22 cellular contexts compared by ENCODE assay signal in genomic region chr16:75004460-75004859, GRCh38.
"Had no signal": no experiment of that assay in that cellular context is flagged by ENCODE, and none has a peak within 500 bp of the region (broad histone marks: within the 10 kb centered on the region; RNA-seq: fewer than 3 reads in every experiment).

No MANE protein-coding gene starts in this region.

- ATAC-seq: activated CD4-positive, alpha-beta T cell treated with anti-CD3 and anti-CD28 coated beads for 36 hours; PC-3; SK-N-SH treated with all-trans-retinoic acid at 6 μM for 48 hours had no signal

- H3K4me3 ChIP-seq: SJSA1 had no signal

- H3K9me3 ChIP-seq: SJSA1 had no signal

- H3K27ac Mint-ChIP-seq: activated CD4-positive, alpha-beta memory T cell treated with anti-CD3 and anti-CD28 coated beads, Interleukin-2, amount 10 ng/mL, durations not matched to agents 7 days and 5 days; activated CD4-positive, alpha-beta T cell treated with anti-CD3 and anti-CD28 coated beads for 36 hours; activated naive CD4-positive, alpha-beta T cell treated with anti-CD3 and anti-CD28 coated beads for 36 hours; activated naive CD8-positive, alpha-beta T cell; activated T-helper 1 cell treated with anti-CD3 and anti-CD28 coated beads, Interleukin-12 subunit alpha, Interleukin-12 subunit beta, Interleukin-2, Interleukin-4 antibody, amounts not matched to agents 30 ng/mL and 10 ng/mL and 1 ng/mL, durations not matched to agents 14 hours and 24 hours and 36 hours had no signal

- H3K27ac ChIP-seq: SJSA1 had no signal

- H3K27me3 Mint-ChIP-seq: central memory CD8-positive, alpha-beta T cell had no signal

- H3K27me3 ChIP-seq: SJSA1 had no signal

- H3K4me3 Mint-ChIP-seq: activated CD4-positive, alpha-beta memory T cell treated with anti-CD3 and anti-CD28 coated beads, Interleukin-2, amount 10 ng/mL, durations not matched to agents 7 days and 5 days; activated CD4-positive, alpha-beta T cell treated with anti-CD3 and anti-CD28 coated beads for 36 hours; activated naive CD4-positive, alpha-beta T cell treated with anti-CD3 and anti-CD28 coated beads for 36 hours; activated naive CD8-positive, alpha-beta T cell; activated T-helper 1 cell treated with anti-CD3 and anti-CD28 coated beads, Interleukin-12 subunit alpha, Interleukin-12 subunit beta, Interleukin-2, Interleukin-4 antibody, amounts not matched to agents 30 ng/mL and 10 ng/mL and 1 ng/mL, durations not matched to agents 14 hours and 24 hours and 36 hours; central memory CD8-positive, alpha-beta T cell had no signal

- H3K36me3 Mint-ChIP-seq: activated naive CD8-positive, alpha-beta T cell had no signal

- H3K9me3 Mint-ChIP-seq: activated CD4-positive, alpha-beta memory T cell treated with anti-CD3 and anti-CD28 coated beads, Interleukin-2, amount 10 ng/mL, durations not matched to agents 7 days and 5 days; activated naive CD4-positive, alpha-beta T cell treated with anti-CD3 and anti-CD28 coated beads for 36 hours; activated T-helper 1 cell treated with anti-CD3 and anti-CD28 coated beads, Interleukin-12 subunit alpha, Interleukin-12 subunit beta, Interleukin-2, Interleukin-4 antibody, amounts not matched to agents 30 ng/mL and 10 ng/mL and 1 ng/mL, durations not matched to agents 14 hours and 24 hours and 36 hours; central memory CD8-positive, alpha-beta T cell had no signal

- DNase-seq: activated CD4-positive, alpha-beta memory T cell treated with anti-CD3 and anti-CD28 coated beads, Interleukin-2, amount 10 ng/mL, durations not matched to agents 7 days and 5 days; activated CD4-positive, alpha-beta T cell treated with anti-CD3 and anti-CD28 coated beads for 36 hours; activated CD4-positive, alpha-beta T cell treated with anti-CD3 and anti-CD28 coated beads, Interleukin-2, amount 50 U/mL, for 1 hour; activated CD4-positive, CD25-positive, alpha-beta regulatory T cell; activated effector memory CD4-positive, alpha-beta T cell treated with anti-CD3 and anti-CD28 coated beads, Interleukin-2, amount 50 U/mL, for 16 hours; activated naive CD4-positive, alpha-beta T cell treated with anti-CD3 and anti-CD28 coated beads for 36 hours; amygdala; Karpas-422; NCI-H1105 treated with DMSO at 0.1 percent for 48 hours; NCI-H1436 treated with DMSO at 0.1 percent for 48 hours; NCI-H187; NCI-H2081; NCI-H510A treated with DMSO at 0.1 percent for 48 hours; PC-3; SHP77; SW 1271; T-helper 9 cell had no signal
